Comparison of ENCODE assay signal across 21 cellular contexts in genomic region chr1:236370397-236370796, GRCh38. TPM values are rescaled to one million over a fixed set of nuclear protein-coding genes. Genes with fewer than 3 reads are reported as not detected.
DNase-seq lines count a peak whose midpoint lies in the region; ATAC-seq and TF ChIP-seq lines count a peak whose summit lies in the region.
"Had no signal": no experiment of that assay in that cellular context is flagged by ENCODE, and none has a peak within 500 bp of the region (broad histone marks: within the 10 kb centered on the region; RNA-seq: fewer than 3 reads in every experiment).

No MANE protein-coding gene starts in this region.

- 0 out of 2 replicates have a peak overlapping the region, but pooled peaks have one; percentile 47 for H2AFZ ChIP-seq in GM23338

- no peaks in the 10 kb centered on the region for H3F3A ChIP-seq in GM23338 (replicated peaks; ENCODE audit: low read depth)

- no peaks in the 10 kb centered on the region for H3K9me3 ChIP-seq in thyroid gland

- H3K9me3 Mint-ChIP-seq in GM23338: no peaks in the 10 kb centered on the region
- no peaks in the 10 kb centered on the region for H3K9me3 Mint-ChIP-seq in activated CD4-positive, alpha-beta memory T cell treated with anti-CD3 and anti-CD28 coated beads, Interleukin-2, amount 10 ng/mL, durations not matched to agents 7 days and 5 days
- H3K9me3 Mint-ChIP-seq in nephron progenitor cell: peaks cover 6% of the 10 kb centered on the region
- H3K9me3 Mint-ChIP-seq in natural killer cell treated with Interleukin-12 subunit alpha and Interleukin-12 subunit beta and Interleukin-15 and Interleukin-18, amount 100 ng/mL, for 72 hours: no peaks in the 10 kb centered on the region

- H3K4me1 Mint-ChIP-seq in GM23338 (peaks cover 11% of the 10 kb centered on the region; the same call in 2 of the 3 replicates), nephron progenitor cell (peaks cover 20% of the 10 kb centered on the region)
- H3K4me1 Mint-ChIP-seq in activated CD4-positive, alpha-beta memory T cell treated with anti-CD3 and anti-CD28 coated beads, Interleukin-2, amount 10 ng/mL, durations not matched to agents 7 days and 5 days: peaks cover 16% of the 10 kb centered on the region
- peaks cover 0 to 6% of the 10 kb centered on the region in 2 donors for H3K4me1 Mint-ChIP-seq in natural killer cell treated with Interleukin-12 subunit alpha and Interleukin-12 subunit beta and Interleukin-15 and Interleukin-18, amount 100 ng/mL, for 72 hours (ENCODE audit: low read depth in 2 of 2)

- H3K36me3 Mint-ChIP-seq in GM23338 (ENCODE audit: low read depth) (no peaks in the 10 kb centered on the region), nephron progenitor cell (ENCODE audit: low read depth) (no peaks in the 10 kb centered on the region)
- no peaks in the 10 kb centered on the region for H3K36me3 Mint-ChIP-seq in activated CD4-positive, alpha-beta memory T cell treated with anti-CD3 and anti-CD28 coated beads, Interleukin-2, amount 10 ng/mL, durations not matched to agents 7 days and 5 days (ENCODE audit: low read depth)
- no peaks in the 10 kb centered on the region for H3K36me3 Mint-ChIP-seq in natural killer cell treated with Interleukin-12 subunit alpha and Interleukin-12 subunit beta and Interleukin-15 and Interleukin-18, amount 100 ng/mL, for 72 hours

- no peak overlapping the region for H3K4me2 ChIP-seq in GM23338

- no peaks in the 10 kb centered on the region for H3K27me3 Mint-ChIP-seq in GM23338 (ENCODE audit: insufficient read depth, low read depth, poor library complexity)
- no peaks in the 10 kb centered on the region for H3K27me3 Mint-ChIP-seq in activated CD4-positive, alpha-beta memory T cell treated with anti-CD3 and anti-CD28 coated beads, Interleukin-2, amount 10 ng/mL, durations not matched to agents 7 days and 5 days
- H3K27me3 Mint-ChIP-seq in nephron progenitor cell (ENCODE audit: low read depth, poor library complexity): peaks cover 16% of the 10 kb centered on the region
- peaks cover 0 to 9% of the 10 kb centered on the region in 2 donors for H3K27me3 Mint-ChIP-seq in natural killer cell treated with Interleukin-12 subunit alpha and Interleukin-12 subunit beta and Interleukin-15 and Interleukin-18, amount 100 ng/mL, for 72 hours

- intact Hi-C loops in thyroid gland (cut with DNase I): no loop called here

- TF ChIP-seq CTCF in GM23338 (conservative IDR thresholded peaks at IDR 0.05; ENCODE audit: low read depth in 2 of 2): no peak
- no peak for TF ChIP-seq CTCF in nephron progenitor cell (IDR thresholded peaks at IDR 0.05)
- no peak for TF ChIP-seq CTCF in thyroid gland (IDR thresholded peaks at IDR 0.05)

- CTCF ChIA-PET in activated CD4-positive, alpha-beta memory T cell treated with anti-CD3 and anti-CD28 coated beads, Interleukin-2, amount 10 ng/mL, durations not matched to agents 7 days and 5 days (lab: Charles Lee): no interaction called here

- no peak overlapping the region for H3K4me3 Mint-ChIP-seq in GM23338
- no peak overlapping the region for H3K4me3 Mint-ChIP-seq in activated CD4-positive, alpha-beta memory T cell treated with anti-CD3 and anti-CD28 coated beads, Interleukin-2, amount 10 ng/mL, durations not matched to agents 7 days and 5 days
- no peak overlapping the region for H3K4me3 Mint-ChIP-seq in nephron progenitor cell
- H3K4me3 Mint-ChIP-seq in natural killer cell treated with Interleukin-12 subunit alpha and Interleukin-12 subunit beta and Interleukin-15 and Interleukin-18, amount 100 ng/mL, for 72 hours: no peak overlapping the region
- H3K4me3 Mint-ChIP-seq: CD8-positive, alpha-beta memory T cell; HFFc6 had no signal

- H4K20me1 ChIP-seq in GM23338 (replicated peaks; ENCODE audit: insufficient read depth): no peaks in the 10 kb centered on the region

- H3K27ac Mint-ChIP-seq in GM23338 (no peak overlapping the region), nephron progenitor cell (peak overlapping the region; percentile 81)
- peak overlapping the region; percentile 19 for H3K27ac Mint-ChIP-seq in activated CD4-positive, alpha-beta memory T cell treated with anti-CD3 and anti-CD28 coated beads, Interleukin-2, amount 10 ng/mL, durations not matched to agents 7 days and 5 days
- H3K27ac Mint-ChIP-seq in natural killer cell treated with Interleukin-12 subunit alpha and Interleukin-12 subunit beta and Interleukin-15 and Interleukin-18, amount 100 ng/mL, for 72 hours: no peak overlapping the region
- H3K27ac Mint-ChIP-seq: CD8-positive, alpha-beta memory T cell; HFFc6 had no signal

- H3K4me3 ChIP-seq in GM23338: no peak overlapping the region
- no peak overlapping the region for H3K4me3 ChIP-seq in thyroid gland (replicated peaks in 1 of 3)

- no peak for TF ChIP-seq POLR2A in thyroid gland (IDR thresholded peaks at IDR 0.05)

- H3K9me2 ChIP-seq in GM23338 (ENCODE audit: insufficient read depth): no peaks in the 10 kb centered on the region

- no peaks in the 10 kb centered on the region for H3K79me2 ChIP-seq in GM23338 (replicated peaks; ENCODE audit: insufficient read depth)

- POLR2A ChIA-PET in activated CD4-positive, alpha-beta memory T cell treated with anti-CD3 and anti-CD28 coated beads, Interleukin-2, amount 10 ng/mL, durations not matched to agents 7 days and 5 days (lab: Charles Lee): interaction anchor here (1.1 kb wide), 1 partner anchor 25 kb away, joined by 4 read pairs; no protein-coding TSS in a partner anchor

- H3K4me1 ChIP-seq in GM23338 (ENCODE audit: insufficient read depth) (no peaks in the 10 kb centered on the region), thyroid gland (peaks cover 8% of the 10 kb centered on the region in 2 donors)

- no peaks in the 10 kb centered on the region for H3K27me3 ChIP-seq in GM23338 (ENCODE audit: insufficient read depth)
- H3K27me3 ChIP-seq in thyroid gland: no peaks in the 10 kb centered on the region

- 88 to 94% methylated on average over 1 of the region's 1 CpG for WGBS in thyroid gland, 2 donors

- DNase-seq in ELR (ENCODE audit: low read depth) (peak; percentile 31), GM23338 (ENCODE audit: low spot score) (no peak), nephron progenitor cell (no peak), middle frontal gyrus (ENCODE audit: extremely low spot score, low spot score) (no peak), thyroid gland (no peak)
- DNase-seq in activated CD4-positive, alpha-beta memory T cell treated with anti-CD3 and anti-CD28 coated beads, Interleukin-2, amount 10 ng/mL, durations not matched to agents 7 days and 5 days: peak; percentile 19
- no peak for DNase-seq in natural killer cell treated with Interleukin-12 subunit alpha and Interleukin-12 subunit beta and Interleukin-15 and Interleukin-18, amount 100 ng/mL, for 72 hours (ENCODE audit: low spot score)
- DNase-seq: ACHN; C1 segment of cervical spinal cord; CD8-positive, alpha-beta memory T cell; HFFc6; IMR-90; Karpas-422; NCI-H1092; NCI-H1694; NCI-H2081 treated with DMSO at 0.1 percent for 48 hours; NCI-H446 treated with DMSO at 0.1 percent for 48 hours; SHP77 treated with DMSO at 0.1 percent for 48 hours had no signal

- H3K36me3 ChIP-seq in GM23338 (ENCODE audit: insufficient read depth): no peaks in the 10 kb centered on the region
- H3K36me3 ChIP-seq in thyroid gland: no peaks in the 10 kb centered on the region

- H3K27ac ChIP-seq in GM23338 (ENCODE audit: low read depth) (no peak overlapping the region), thyroid gland (no peak overlapping the region)
- H3K27ac ChIP-seq: HL-60 had no signal

- no peak for ATAC-seq in GM23338
- ATAC-seq in natural killer cell treated with Interleukin-12 subunit alpha and Interleukin-12 subunit beta and Interleukin-15 and Interleukin-18, amount 100 ng/mL, for 72 hours: no peak
- ATAC-seq: SK-N-SH treated with all-trans-retinoic acid at 6 μM for 48 hours had no signal

TF ChIP-seq in GM23338, 12 proteins besides CTCF, POLR2A, EP300 and RAD21:
- TF ChIP-seq STAT1 (IDR thresholded peaks at IDR 0.05; ENCODE audit: unreplicated experiment) (no peak), NANOG (IDR thresholded peaks at IDR 0.05; ENCODE audit: borderline replicate concordance) (no peak)

RNA-seq across cellular contexts. Expression of gene EDARADD, which starts 23.7 kb away (rescaled TPM):
- total RNA-seq in GM23338 (2014; rRNA removed; shearing (Covaris generic)): 3.1 and 4.4 TPM in 2 replicates
- 3.2 and 3.7 TPM in 2 replicates for polyA plus RNA-seq in GM23338 (2016; fragmentation: Nextera tagmentation; extraction: Ambion mirVana)
- 1 to 10 TPM; 5.4 to 6.2 TPM for total RNA-seq in activated CD4-positive, alpha-beta memory T cell treated with anti-CD3 and anti-CD28 coated beads, Interleukin-2, amount 10 ng/mL, durations not matched to agents 7 days and 5 days
- total RNA-seq in natural killer cell treated with Interleukin-12 subunit alpha and Interleukin-12 subunit beta and Interleukin-15 and Interleukin-18, amount 100 ng/mL, for 72 hours: 1 to 10 TPM; 1.9 to 7.2 TPM
- 10 to 100 TPM in 1 of 4 donors, 1 to 10 TPM in 3; 8.4 to 11.8 (median 8.8) TPM for total RNA-seq in thyroid gland
- total RNA-seq: IMR-90, OCI-LY7 had no signal
- polyA plus RNA-seq: IMR-90 had no signal

Comparison
In these comparisons a context has a peak if more than half of its experiments do, and no peak if none do; other contexts are left out.
1. DNase-seq: peak in ELR (single experiment) and activated CD4-positive, alpha-beta memory T cell treated with anti-CD3 and anti-CD28 coated beads, Interleukin-2, amount 10 ng/mL, durations not matched to agents 7 days and 5 days (single experiment); none in GM23338 (single experiment), nephron progenitor cell (single experiment), natural killer cell treated with Interleukin-12 subunit alpha and Interleukin-12 subunit beta and Interleukin-15 and Interleukin-18, amount 100 ng/mL, for 72 hours (single experiment), middle frontal gyrus (single experiment) and thyroid gland (0 of 2).
2. H3K27ac Mint-ChIP-seq: peak in activated CD4-positive, alpha-beta memory T cell treated with anti-CD3 and anti-CD28 coated beads, Interleukin-2, amount 10 ng/mL, durations not matched to agents 7 days and 5 days (single experiment) and nephron progenitor cell (single experiment); none in GM23338 (single experiment) and natural killer cell treated with Interleukin-12 subunit alpha and Interleukin-12 subunit beta and Interleukin-15 and Interleukin-18, amount 100 ng/mL, for 72 hours (0 of 2).